20 cellular contexts compared by ENCODE assay signal in genomic region chr11:111222821-111223455, GRCh38. TPM values are rescaled to one million over a fixed set of nuclear protein-coding genes. Genes with fewer than 3 reads are reported as not detected.
DNase-seq lines count a peak whose midpoint lies in the region; ATAC-seq and TF ChIP-seq lines count a peak whose summit lies in the region.
"Not testable (repeated sequence)": the region's sequence is repeated elsewhere in the genome, so short reads cannot be mapped to it uniquely, and the experiment has no call there.
"Had no signal": no experiment of that assay in that cellular context is flagged by ENCODE, and none has a peak within 500 bp of the region (broad histone marks: within the 10 kb centered on the region; RNA-seq: fewer than 3 reads in every experiment).

No MANE protein-coding gene starts in this region.

- H3K9me3 Mint-ChIP-seq in CD8-positive, alpha-beta memory T cell; activated B cell treated with CpG ODN at 0.5 μM for 24 hours; activated T-cell treated with anti-CD3 and anti-CD28 coated beads, Interleukin-2, amount 50 U/mL, for 24 hours; activated naive CD8-positive, alpha-beta T cell (ENCODE audit: low read depth); memory B cell; stimulated activated naive B cell treated with anti-CD40 and anti-IgM and Interleukin-4, amounts not matched to agents 10 μg/mL and 1 μg/mL and 100 μg/mL, for 72 hours: not testable (repeated sequence)

- peak overlapping the region; percentile 24 for H3K4me3 ChIP-seq in CD8-positive, alpha-beta memory T cell (ENCODE audit: low read length)
- not testable (repeated sequence) for H3K4me3 ChIP-seq in NB4 (ENCODE audit: low read depth, low read length)

- H3K27me3 ChIP-seq in CD8-positive, alpha-beta memory T cell (ENCODE audit: insufficient read depth, low read length, poor library complexity, severe bottlenecking): not testable (repeated sequence)

- H3K4me1 Mint-ChIP-seq in CD8-positive, alpha-beta memory T cell: peaks cover 11 to 12% (median 12%) of the 10 kb centered on the region in 3 donors
- peaks cover 20% of the 10 kb centered on the region for H3K4me1 Mint-ChIP-seq in activated B cell treated with CpG ODN at 0.5 μM for 24 hours
- peaks cover 11% of the 10 kb centered on the region for H3K4me1 Mint-ChIP-seq in activated T-cell treated with anti-CD3 and anti-CD28 coated beads, Interleukin-2, amount 50 U/mL, for 24 hours (ENCODE audit: low read depth)
- peaks cover 11% of the 10 kb centered on the region for H3K4me1 Mint-ChIP-seq in activated naive CD8-positive, alpha-beta T cell (ENCODE audit: low read depth)
- H3K4me1 Mint-ChIP-seq in memory B cell: peaks cover 26% of the 10 kb centered on the region
- peaks cover 22 to 42% of the 10 kb centered on the region in 2 donors for H3K4me1 Mint-ChIP-seq in stimulated activated naive B cell treated with anti-CD40 and anti-IgM and Interleukin-4, amounts not matched to agents 10 μg/mL and 1 μg/mL and 100 μg/mL, for 72 hours

- H3K36me3 Mint-ChIP-seq in CD8-positive, alpha-beta memory T cell; activated B cell treated with CpG ODN at 0.5 μM for 24 hours (ENCODE audit: low read depth); activated T-cell treated with anti-CD3 and anti-CD28 coated beads, Interleukin-2, amount 50 U/mL, for 24 hours (ENCODE audit: low read depth); activated naive CD8-positive, alpha-beta T cell; memory B cell; stimulated activated naive B cell treated with anti-CD40 and anti-IgM and Interleukin-4, amounts not matched to agents 10 μg/mL and 1 μg/mL and 100 μg/mL, for 72 hours: not testable (repeated sequence)

- peak in 3 of 5 donors; percentile 32 to 50 (median 50) for DNase-seq in CD8-positive, alpha-beta memory T cell
- peak; percentile 16 for DNase-seq in NB4 (ENCODE audit: low read depth)
- DNase-seq in activated B cell treated with CpG ODN at 0.5 μM for 24 hours; memory B cell (ENCODE audit: low spot score in 2 of 2); stimulated activated naive B cell treated with anti-CD40 and anti-IgM and Interleukin-4, amounts not matched to agents 10 μg/mL and 1 μg/mL and 100 μg/mL, for 72 hours: not testable (repeated sequence)
- peak; percentile 37 for DNase-seq in activated T-cell treated with anti-CD3 and anti-CD28 coated beads, Interleukin-2, amount 50 U/mL, for 24 hours

- not testable (repeated sequence) for H3K36me3 ChIP-seq in CD8-positive, alpha-beta memory T cell (ENCODE audit: insufficient read depth, low read length)

- not testable (repeated sequence) for TF ChIP-seq CTCF in NB4 (IDR thresholded peaks at IDR 0.05; ENCODE audit: low read depth, low read length); activated B cell treated with CpG ODN at 0.5 μM for 24 hours (IDR thresholded peaks at IDR 0.05)

- not testable (repeated sequence) for H3K9me3 ChIP-seq in CD8-positive, alpha-beta memory T cell (ENCODE audit: low read length)

- not testable (repeated sequence) for TF ChIP-seq POLR2A in NB4 (IDR thresholded peaks at IDR 0.05; ENCODE audit: extremely low read depth, insufficient read length)

- CTCF ChIA-PET in CD8-positive, alpha-beta memory T cell (lab: Charles Lee): not testable (repeated sequence)
- CTCF ChIA-PET in activated B cell treated with CpG ODN at 0.5 μM for 24 hours (lab: Charles Lee): interaction anchor here (0.9 to 1.1 kb wide), 2 partner anchors 787 to 1022 kb away, joined by 3 read pairs; no protein-coding TSS in a partner anchor

- peak overlapping the region in 4 of 8 donors; percentile 7 to 56 (median 31) for H3K27ac Mint-ChIP-seq in CD8-positive, alpha-beta memory T cell
- peak overlapping the region; percentile 73 for H3K27ac Mint-ChIP-seq in activated B cell treated with CpG ODN at 0.5 μM for 24 hours
- not testable (repeated sequence) for H3K27ac Mint-ChIP-seq in activated T-cell treated with anti-CD3 and anti-CD28 coated beads, Interleukin-2, amount 50 U/mL, for 24 hours; activated naive CD8-positive, alpha-beta T cell
- H3K27ac Mint-ChIP-seq in memory B cell: peak overlapping the region; percentile 82
- peak overlapping the region; percentile 80 for H3K27ac Mint-ChIP-seq in stimulated activated naive B cell treated with anti-CD40 and anti-IgM and Interleukin-4, amounts not matched to agents 10 μg/mL and 1 μg/mL and 100 μg/mL, for 72 hours

- H3K4me3 Mint-ChIP-seq in CD8-positive, alpha-beta memory T cell: peak overlapping the region; percentile 50 to 87 (median 81)
- H3K4me3 Mint-ChIP-seq in activated B cell treated with CpG ODN at 0.5 μM for 24 hours: peak overlapping the region; percentile 87
- H3K4me3 Mint-ChIP-seq in activated T-cell treated with anti-CD3 and anti-CD28 coated beads, Interleukin-2, amount 50 U/mL, for 24 hours: peak overlapping the region; percentile 69
- peak overlapping the region; percentile 78 for H3K4me3 Mint-ChIP-seq in activated naive CD8-positive, alpha-beta T cell
- peak overlapping the region; percentile 85 for H3K4me3 Mint-ChIP-seq in memory B cell
- H3K4me3 Mint-ChIP-seq in stimulated activated naive B cell treated with anti-CD40 and anti-IgM and Interleukin-4, amounts not matched to agents 10 μg/mL and 1 μg/mL and 100 μg/mL, for 72 hours: peak overlapping the region; percentile 86 to 87

- H3K27me3 Mint-ChIP-seq in CD8-positive, alpha-beta memory T cell: peaks cover 8 to 11% of the 10 kb centered on the region in 2 donors
- H3K27me3 Mint-ChIP-seq in activated B cell treated with CpG ODN at 0.5 μM for 24 hours; memory B cell; stimulated activated naive B cell treated with anti-CD40 and anti-IgM and Interleukin-4, amounts not matched to agents 10 μg/mL and 1 μg/mL and 100 μg/mL, for 72 hours: not testable (repeated sequence)
- peaks cover 20% of the 10 kb centered on the region for H3K27me3 Mint-ChIP-seq in activated T-cell treated with anti-CD3 and anti-CD28 coated beads, Interleukin-2, amount 50 U/mL, for 24 hours
- peaks cover 21% of the 10 kb centered on the region for H3K27me3 Mint-ChIP-seq in activated naive CD8-positive, alpha-beta T cell

- not testable (repeated sequence) for H3K27ac ChIP-seq in CD8-positive, alpha-beta memory T cell (ENCODE audit: low read depth, low read length)

- POLR2A ChIA-PET in CD8-positive, alpha-beta memory T cell (lab: Charles Lee): interaction anchor here (0.5 to 0.6 kb wide), 2 partner anchors 978 to 1157 kb away, joined by 3 to 5 read pairs; no protein-coding TSS in a partner anchor
- POLR2A ChIA-PET in activated B cell treated with CpG ODN at 0.5 μM for 24 hours (lab: Charles Lee): interaction anchor here (0.7 to 1.7 kb wide), 2 partner anchors 30 to 36 kb away, joined by 3 to 6 read pairs; no protein-coding TSS in a partner anchor

- not testable (repeated sequence) for ATAC-seq in activated B cell treated with CpG ODN at 0.5 μM for 24 hours (ENCODE audit: low read depth); memory B cell (ENCODE audit: low read depth); stimulated activated naive B cell treated with anti-CD40 and anti-IgM and Interleukin-4, amounts not matched to agents 10 μg/mL and 1 μg/mL and 100 μg/mL, for 72 hours (replicated peaks)

- intact Hi-C loops in activated B cell treated with CpG ODN at 0.5 μM for 24 hours (cut with micrococcal nuclease): not testable (repeated sequence)

- not testable (repeated sequence) for H3K4me1 ChIP-seq in CD8-positive, alpha-beta memory T cell (ENCODE audit: insufficient read depth, low read length)

RNA-seq across cellular contexts. Expression of gene POU2AF2, which starts 22.6 kb away (rescaled TPM):
- total RNA-seq in CD8-positive, alpha-beta memory T cell: not detected
- not detected for polyA plus RNA-seq in CD8-positive, alpha-beta memory T cell
- not detected in 2 replicates for total RNA-seq in activated B cell treated with CpG ODN at 0.5 μM for 24 hours
- total RNA-seq: activated naive CD4-positive, alpha-beta T cell treated with anti-CD3 and anti-CD28 coated beads, Interleukin-2, amount 50 U/mL, for 72 hours; ascending aorta; epithelial cell of proximal tubule; left cardiac atrium; lung; mononuclear cell; osteocyte; SJCRH30; stomach; thyroid gland; uterus had no signal
- polyA plus RNA-seq: BJ, neural cell had no signal
